23 cellular contexts compared by ENCODE assay signal in genomic region chr13:31631071-31631470, GRCh38.
DNase-seq lines count a peak whose midpoint lies in the region; ATAC-seq and TF ChIP-seq lines count a peak whose summit lies in the region.
"Had no signal": no experiment of that assay in that cellular context is flagged by ENCODE, and none has a peak within 500 bp of the region (broad histone marks: within the 10 kb centered on the region; RNA-seq: fewer than 3 reads in every experiment).

No MANE protein-coding gene starts in this region.

- peak; percentile 89 for ATAC-seq in WTC11
- no peak for ATAC-seq in HG02970 (IDR thresholded peaks at IDR 0.05; ENCODE audit: low FRiP score, unreplicated experiment)
- ATAC-seq in aorta (ENCODE audit: low FRiP score): no peak

- H3K9me3 Mint-ChIP-seq in WTC11 (peaks cover 39% of the 10 kb centered on the region), neural progenitor cell (peaks cover 24% of the 10 kb centered on the region)

- H3K4me3 ChIP-seq in neural progenitor cell (no peak overlapping the region), aorta (ENCODE audit: low read length in 2 of 2) (no peak overlapping the region)
- H3K4me3 ChIP-seq: BLaER1, spleen had no signal

- no peaks in the 10 kb centered on the region for H3K9me3 ChIP-seq in neural progenitor cell (ENCODE audit: low read depth)
- H3K9me3 ChIP-seq in aorta (ENCODE audit: control insufficient read depth, low read length): no peaks in the 10 kb centered on the region
- H3K9me3 ChIP-seq: neutrophil had no signal

- H3K4me1 ChIP-seq in neural progenitor cell (no peaks in the 10 kb centered on the region), aorta (ENCODE audit: control insufficient read depth in 1 of 2, insufficient read depth in 2 of 2, low read length in 2 of 2) (no peaks in the 10 kb centered on the region)
- H3K4me1 ChIP-seq: spleen had no signal

- H3K4me3 Mint-ChIP-seq in WTC11 (no peak overlapping the region), neural progenitor cell (no peak overlapping the region)
- H3K4me3 Mint-ChIP-seq: central memory CD8-positive, alpha-beta T cell had no signal

- TF ChIP-seq CTCF in WTC11 (IDR thresholded peaks at IDR 0.05) (no peak), neural progenitor cell (IDR thresholded peaks at IDR 0.05) (no peak)

- H3K4me1 Mint-ChIP-seq in WTC11 (peaks cover 25% of the 10 kb centered on the region), neural progenitor cell (no peaks in the 10 kb centered on the region)
- H3K4me1 Mint-ChIP-seq: central memory CD8-positive, alpha-beta T cell had no signal

- H4K20me1 ChIP-seq in neural progenitor cell (ENCODE audit: low read depth): no peaks in the 10 kb centered on the region
- H4K20me1 ChIP-seq: BLaER1 had no signal

- no peak overlapping the region; the same call in 1 of the 2 replicates for H3K27ac Mint-ChIP-seq in WTC11
- H3K27ac Mint-ChIP-seq in neural progenitor cell: no peak overlapping the region

- H3K27me3 ChIP-seq in neural progenitor cell: no peaks in the 10 kb centered on the region
- H3K27me3 ChIP-seq in aorta (ENCODE audit: control insufficient read depth in 1 of 2, insufficient read depth in 2 of 2, low read length in 1 of 2): no peaks in the 10 kb centered on the region
- H3K27me3 ChIP-seq: BLaER1, neutrophil, spleen had no signal

- no peak overlapping the region for H3K27ac ChIP-seq in neural progenitor cell
- H3K27ac ChIP-seq in aorta (ENCODE audit: low read depth in 1 of 2, low read length in 2 of 2): no peak overlapping the region
- H3K27ac ChIP-seq: 22Rv1, BLaER1, neutrophil, spleen had no signal

- no peaks in the 10 kb centered on the region for H3K79me2 ChIP-seq in neural progenitor cell (ENCODE audit: low read depth)

- H3K36me3 Mint-ChIP-seq in WTC11: peaks cover 32% of the 10 kb centered on the region
- H3K36me3 Mint-ChIP-seq in neural progenitor cell: no peaks in the 10 kb centered on the region

- no peak overlapping the region for H3K4me2 ChIP-seq in neural progenitor cell
- H3K4me2 ChIP-seq: BLaER1 had no signal

- peak overlapping the region; percentile 36 for H2AFZ ChIP-seq in neural progenitor cell (replicated peaks)

- H3K27me3 Mint-ChIP-seq in WTC11 (ENCODE audit: low read depth) (no peaks in the 10 kb centered on the region), neural progenitor cell (ENCODE audit: insufficient read depth, low read depth) (peaks cover 7% of the 10 kb centered on the region)
- H3K27me3 Mint-ChIP-seq: central memory CD8-positive, alpha-beta T cell had no signal

- no peaks in the 10 kb centered on the region for H3F3A ChIP-seq in neural progenitor cell (ENCODE audit: low read depth)

- DNase-seq in SIG-M5 treated with dmso at 0.1 percent for 504 hours (lab: John Stamatoyannopoulos, UW; ENCODE audit: unreplicated experiment) (peak; percentile 45), SIG-M5 (lab: John Stamatoyannopoulos, UW) (no peak), NOMO-1 (lab: John Stamatoyannopoulos, UW; ENCODE audit: unreplicated experiment in 2 of 2) (peak; percentile 4 to 47), WTC11 (ENCODE audit: low spot score) (no peak), neural progenitor cell (ENCODE audit: low spot score) (no peak), aorta (no peak), NCI-H82 (lab: John Stamatoyannopoulos, UW) (no peak)
- DNase-seq: activated CD4-positive, alpha-beta T cell treated with anti-CD3 and anti-CD28 coated beads for 48 hours; activated CD8-positive, alpha-beta memory T cell treated with anti-CD3 and anti-CD28 coated beads, Interleukin-2, amount 50 U/mL, for 4 hours; activated gamma-delta T cell treated with Interleukin-2 at 50 U/mL for 16 hours; amygdala; effector CD4-positive, alpha-beta T cell; H7; NCI-H1105 treated with DMSO at 0.1 percent for 48 hours; NCI-H510A treated with DMSO at 0.1 percent for 48 hours; retina; spleen; T-helper 9 cell had no signal

- 55 to 72% methylated on average over 3 of the region's 3 CpGs for WGBS in aorta, 2 donors

- H3K36me3 ChIP-seq in neural progenitor cell (no peaks in the 10 kb centered on the region), aorta (ENCODE audit: control insufficient read depth in 1 of 2, insufficient read depth in 2 of 2, low read length in 1 of 2) (no peaks in the 10 kb centered on the region)
- H3K36me3 ChIP-seq: BLaER1, neutrophil, spleen had no signal

- intact Hi-C loops in aorta (cut with DNase I): no loop called here

- H3K9ac ChIP-seq in neural progenitor cell: no peak overlapping the region
- H3K9ac ChIP-seq: BLaER1 had no signal

- CTCF ChIA-PET in WTC11 (lab: Charles Lee): interaction anchor here (0.6 to 1.1 kb wide), 2 partner anchors 93 to 323 kb away, joined by 4 read pairs; no protein-coding TSS in a partner anchor

- POLR2A ChIA-PET in WTC11 (lab: Charles Lee): interaction anchor here (0.7 kb wide), 1 partner anchor 103 kb away, joined by 4 read pairs; no protein-coding TSS in a partner anchor

TF ChIP-seq in WTC11, 78 proteins besides CTCF, POLR2A, EP300 and RAD21:
- TF ChIP-seq ZNF138 (CRISPR knock-in tag; conservative IDR thresholded peaks at IDR 0.05): no peak
- no peak for TF ChIP-seq SMAD4 (CRISPR knock-in tag; IDR thresholded peaks at IDR 0.05)
- no peak for TF ChIP-seq NR3C1 (CRISPR knock-in tag; conservative IDR thresholded peaks at IDR 0.05; ENCODE audit: low read depth)
- no peak for TF ChIP-seq ATF3 (CRISPR knock-in tag; conservative IDR thresholded peaks at IDR 0.05)
- no peak for TF ChIP-seq ZNF232 (CRISPR knock-in tag; IDR thresholded peaks at IDR 0.05)
- TF ChIP-seq ZNF512 (CRISPR knock-in tag; IDR thresholded peaks at IDR 0.05; ENCODE audit: borderline replicate concordance): no peak
- TF ChIP-seq GABPB1 (CRISPR knock-in tag; IDR thresholded peaks at IDR 0.05): no peak
- TF ChIP-seq, protein P1, sequence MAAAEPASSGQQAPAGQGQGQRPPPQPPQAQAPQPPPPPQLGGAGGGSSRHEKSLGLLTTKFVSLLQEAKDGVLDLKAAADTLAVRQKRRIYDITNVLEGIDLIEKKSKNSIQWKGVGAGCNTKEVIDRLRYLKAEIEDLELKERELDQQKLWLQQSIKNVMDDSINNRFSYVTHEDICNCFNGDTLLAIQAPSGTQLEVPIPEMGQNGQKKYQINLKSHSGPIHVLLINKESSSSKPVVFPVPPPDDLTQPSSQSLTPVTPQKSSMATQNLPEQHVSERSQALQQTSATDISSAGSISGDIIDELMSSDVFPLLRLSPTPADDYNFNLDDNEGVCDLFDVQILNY (CRISPR knock-in tag; IDR thresholded peaks at IDR 0.05): no peak
- no peak for TF ChIP-seq CREB1 (CRISPR knock-in tag; IDR thresholded peaks at IDR 0.05)

Comparison
In these comparisons a context has a peak if more than half of its experiments do, and no peak if none do; other contexts are left out.
1. DNase-seq: peak in SIG-M5 treated with dmso at 0.1 percent for 504 hours (single experiment) and NOMO-1 (2 of 2); none in SIG-M5 (single experiment), WTC11 (single experiment), neural progenitor cell (single experiment), aorta (0 of 2) and NCI-H82 (single experiment).